8 cellular contexts compared by ENCODE assay signal in genomic region chr2:178482437-178482836, GRCh38. TPM values are rescaled to one million over a fixed set of nuclear protein-coding genes. Genes with fewer than 3 reads are reported as not detected.
DNase-seq lines count a peak whose midpoint lies in the region; ATAC-seq and TF ChIP-seq lines count a peak whose summit lies in the region.

No MANE protein-coding gene starts in this region.

- H3K9ac ChIP-seq in BLaER1 = peak overlapping the region; percentile 10; the same call in 1 of the 2 replicates

- peaks cover 63% of the 10 kb centered on the region for H4K20me1 ChIP-seq in BLaER1

- H3K27me3 ChIP-seq in BLaER1 = no peaks in the 10 kb centered on the region
- no peaks in the 10 kb centered on the region for H3K27me3 ChIP-seq in MG63
- no peaks in the 10 kb centered on the region for H3K27me3 ChIP-seq in prostate gland (replicated peaks; ENCODE audit: insufficient read depth)

- no peak for TF ChIP-seq POLR2A in lower leg skin (IDR thresholded peaks at IDR 0.05)
- no peak for TF ChIP-seq POLR2A in prostate gland (IDR thresholded peaks at IDR 0.05)

- H3K4me1 ChIP-seq in BLaER1 (peaks cover 45% of the 10 kb centered on the region), prostate gland (replicated peaks) (peaks cover 8% of the 10 kb centered on the region)

- 88 to 89% methylated on average over 4 of the region's 4 CpGs for WGBS in lower leg skin, 2 donors
- 95% methylated on average over 4 of the region's 4 CpGs for WGBS in prostate gland

- TF ChIP-seq CTCF in coronary artery (IDR thresholded peaks at IDR 0.05) = no peak
- no peak for TF ChIP-seq CTCF in lower leg skin (IDR thresholded peaks at IDR 0.05)
- TF ChIP-seq CTCF in prostate gland (IDR thresholded peaks at IDR 0.05) = no peak

- H3K36me3 ChIP-seq in BLaER1 = peaks cover 25% of the 10 kb centered on the region
- H3K36me3 ChIP-seq in MG63 = peaks cover 14% of the 10 kb centered on the region
- H3K36me3 ChIP-seq in prostate gland = no peaks in the 10 kb centered on the region

- H3K4me2 ChIP-seq in BLaER1 = peak overlapping the region; percentile 91

- H3K9me3 ChIP-seq in BLaER1 (no peaks in the 10 kb centered on the region), MG63 (no peaks in the 10 kb centered on the region), prostate gland (no peaks in the 10 kb centered on the region)

- intact Hi-C loops in lower leg skin (cut with DNase I; ENCODE audit: low total_unique reads) = no loop called here
- intact Hi-C loops in prostate gland (cut with DNase I) = no loop called here

- DNase-seq in coronary artery (ENCODE audit: low spot score) (no peak), MG63 (no peak), lower leg skin (ENCODE audit: low spot score in 2 of 2) (no peak), prostate gland (ENCODE audit: low spot score) (no peak)
- DNase-seq in activated CD4-positive, alpha-beta T cell treated with anti-CD3 and anti-CD28 coated beads for 48 hours = no peak

- H3K27ac ChIP-seq in BLaER1 (no peak overlapping the region), coronary artery (no peak overlapping the region), prostate gland (no peak overlapping the region)

- H3K4me3 ChIP-seq in BLaER1 = no peak overlapping the region; the same call in 1 of the 2 replicates
- peak overlapping the region; percentile 96 for H3K4me3 ChIP-seq in coronary artery
- H3K4me3 ChIP-seq in MG63 = no peak overlapping the region
- no peak overlapping the region for H3K4me3 ChIP-seq in lower leg skin (ENCODE audit: low read depth, poor library complexity, severe bottlenecking)
- H3K4me3 ChIP-seq in prostate gland = no peak overlapping the region

- ATAC-seq in GM18907 (IDR thresholded peaks at IDR 0.05; ENCODE audit: unreplicated experiment) (peak; percentile 36), HG03432 (IDR thresholded peaks at IDR 0.05; ENCODE audit: unreplicated experiment) (peak; percentile 34)

RNA-seq across cellular contexts. Expression of gene PLEKHA3, which starts 2.2 kb away (rescaled TPM):
- total RNA-seq in MG63 (2014; rRNA removed; shearing (Covaris generic); ENCODE audit: low replicate concordance) = 14.8 and 23.7 TPM in 2 replicates
- total RNA-seq in lower leg skin = 1 to 10 TPM; 2.7 to 7.6 (median 4.2) TPM
- 10 to 100 TPM in 1 of 2 donors, 1 to 10 TPM in 1; 8.2 to 15.7 TPM for total RNA-seq in prostate gland

RNA-seq across cellular contexts. Expression of gene FKBP7, which starts 4.0 kb away (rescaled TPM):
- total RNA-seq in MG63 (2014; rRNA removed; shearing (Covaris generic); ENCODE audit: low replicate concordance) = 17.2 and 21.6 TPM in 2 replicates
- total RNA-seq in lower leg skin (1 to 10 TPM; 4.6 to 6.7 (median 5.4) TPM), prostate gland (10 to 100 TPM in 1 of 2 donors, 1 to 10 TPM in 1; 6.0 to 12.5 TPM)

RNA-seq across cellular contexts. Expression of gene PJVK, which starts 31.3 kb away (rescaled TPM):
- total RNA-seq in MG63 (2014; rRNA removed; shearing (Covaris generic); ENCODE audit: low replicate concordance) = 0.59 and 1.4 TPM in 2 replicates
- total RNA-seq in lower leg skin = 1 to 10 TPM in 3 of 4 donors, under 1 TPM in 1; 0.84 to 6.6 (median 1.2) TPM
- total RNA-seq in prostate gland = 1 to 10 TPM in 1 of 2 donors, under 1 TPM in 1; 0.91 to 4.7 TPM

RNA-seq across cellular contexts. Expression of gene PRKRA, which starts 31.5 kb away (rescaled TPM):
- total RNA-seq in MG63 (2014; rRNA removed; shearing (Covaris generic); ENCODE audit: low replicate concordance) = 75.7 and 79.7 TPM in 2 replicates
- total RNA-seq in lower leg skin (10 to 100 TPM; 53.8 to 71.2 (median 57.3) TPM), prostate gland (10 to 100 TPM; 59.8 to 67.7 TPM)
